Comparison of ENCODE assay signal across 18 cellular contexts in the genomic region with DNA sequence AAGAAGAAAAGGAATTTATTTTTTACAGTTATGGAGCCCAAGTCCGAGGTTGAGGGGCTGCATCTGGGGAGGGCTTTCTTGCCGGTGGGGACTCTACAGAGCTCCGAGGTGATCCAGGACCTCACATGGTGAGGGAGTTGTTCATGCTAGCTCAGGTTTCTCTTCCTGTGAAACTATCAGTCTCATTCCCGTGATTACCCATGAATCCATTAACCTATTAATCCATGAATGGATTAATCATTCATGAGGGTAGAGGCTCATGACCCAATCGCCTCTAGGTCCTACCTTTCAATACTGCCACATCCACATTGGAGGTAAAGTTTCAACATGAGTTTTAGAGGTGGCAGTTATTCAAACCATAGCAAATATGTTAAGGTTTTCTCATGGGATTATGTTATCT. TPM values are rescaled to one million over a fixed set of nuclear protein-coding genes. Genes with fewer than 3 reads are reported as not detected.
A peak's percentile ranks its signal among the peaks of the same experiment; 100 is the strongest.
DNase-seq lines count a peak whose midpoint lies in the region; ATAC-seq and TF ChIP-seq lines count a peak whose summit lies in the region.
"Had no signal": no experiment of that assay in that cellular context is flagged by ENCODE, and none has a peak within 500 bp of the region (broad histone marks: within the 10 kb centered on the region; RNA-seq: fewer than 3 reads in every experiment).

No MANE protein-coding gene starts in this region.

- H3K36me3 ChIP-seq in upper lobe of left lung: no peaks in the 10 kb centered on the region
- H3K36me3 ChIP-seq in BE2C: no peaks in the 10 kb centered on the region

- H3K18ac ChIP-seq in H9 (ENCODE audit: insufficient read length, low read depth, low read length): no peak overlapping the region

- no CpG with 5 or more reads among the region's 5 CpGs for WGBS in H9 (ENCODE audit: extremely low coverage, insufficient read length, low lambda C conversion rate)
- 92% methylated on average over 5 of the region's 5 CpGs for WGBS in upper lobe of left lung, 2 donors

- H3T11ph ChIP-seq in H9 (ENCODE audit: low read length): no peak overlapping the region

- H3K4me3 ChIP-seq in epithelial cell of esophagus (ENCODE audit: low read length): peak overlapping the region; percentile 1
- no peak overlapping the region for H3K4me3 ChIP-seq in upper lobe of left lung
- no peak overlapping the region for H3K4me3 ChIP-seq in BE2C (ENCODE audit: low read depth, low read length)

- H3K9ac ChIP-seq in H9 (ENCODE audit: extremely low read depth, insufficient read length, low read length): no peak overlapping the region

- CTCF ChIA-PET in RWPE1 (lab: Yijun Ruan, JAX): no interaction called here

- TF ChIP-seq EP300 in upper lobe of left lung (IDR thresholded peaks at IDR 0.05): no peak

- POLR2A ChIA-PET in RWPE1 (lab: Yijun Ruan, JAX; ENCODE audit: low non-redundant PET): no interaction called here

- H3K23me2 ChIP-seq in H9 (ENCODE audit: insufficient read length, low read depth, low read length, poor library complexity, severe bottlenecking): peaks cover 7% of the 10 kb centered on the region

- no peak overlapping the region for H3K14ac ChIP-seq in H9 (ENCODE audit: insufficient read depth, low read length)

- no peak overlapping the region for H2BK5ac ChIP-seq in H9 (ENCODE audit: insufficient read length, low read length)

- no peak overlapping the region for H3K27ac Mint-ChIP-seq in neural crest cell (ENCODE audit: unreplicated experiment)
- H3K27ac Mint-ChIP-seq in H9: no peak overlapping the region; a peak in 1 of 7 replicates

- peaks cover 8% of the 10 kb centered on the region; the same call in 1 of the 2 replicates for H3K79me2 ChIP-seq in H9 (ENCODE audit: insufficient read depth, low read length)

- H2BK12ac ChIP-seq in H9 (ENCODE audit: insufficient read length, low read depth, low read length): no peak overlapping the region

- TF ChIP-seq CTCF in RWPE1 (conservative IDR thresholded peaks at IDR 0.05; ENCODE audit: low read depth): no peak
- TF ChIP-seq CTCF in epithelial cell of esophagus (IDR thresholded peaks at IDR 0.05; ENCODE audit: insufficient read depth, low read depth, low read length, missing control alignments): no peak
- no peak for TF ChIP-seq CTCF in neural crest cell (conservative IDR thresholded peaks at IDR 0.05)
- no peak for TF ChIP-seq CTCF in H9 (conservative IDR thresholded peaks at IDR 0.05)
- no peak for TF ChIP-seq CTCF in upper lobe of left lung (IDR thresholded peaks at IDR 0.05)
- no peak for TF ChIP-seq CTCF in BE2C (IDR thresholded peaks at IDR 0.05; ENCODE audit: low read depth, low read length)

- H2BK120ac ChIP-seq in H9 (ENCODE audit: low read depth, low read length, poor library complexity, severe bottlenecking): no peak overlapping the region

- H3K4me3 Mint-ChIP-seq in neural crest cell (peak overlapping the region; percentile 59), H9 (no peak overlapping the region)

- H3K36me3 Mint-ChIP-seq in neural crest cell (ENCODE audit: low read depth) (no peaks in the 10 kb centered on the region), H9 (ENCODE audit: insufficient read depth in 1 of 3, low read depth in 3 of 3) (peaks cover 0 to 2% (median 0%) of the 10 kb centered on the region in 3 experiments; a peak in 1 of 7 replicates)

- no peak overlapping the region for H2BK15ac ChIP-seq in H9 (ENCODE audit: low read depth, low read length)

- H3K27ac ChIP-seq in RWPE1 (0 out of 2 replicates have a peak overlapping the region, but pooled peaks have one; percentile 38), H9 (ENCODE audit: insufficient read length, low read depth, low read length) (no peak overlapping the region), upper lobe of left lung (no peak overlapping the region)

- H3K27me3 ChIP-seq in H9 (ENCODE audit: insufficient read depth, low read length): no peaks in the 10 kb centered on the region
- no peaks in the 10 kb centered on the region for H3K27me3 ChIP-seq in upper lobe of left lung
- H3K27me3 ChIP-seq in BE2C: peaks cover 27% of the 10 kb centered on the region

- H4K5ac ChIP-seq in H9 (ENCODE audit: insufficient read length, low read depth, low read length): no peak overlapping the region

- no peak overlapping the region for H2BK20ac ChIP-seq in H9 (ENCODE audit: low read depth, low read length, poor library complexity, severe bottlenecking)

- H3K4me1 Mint-ChIP-seq in neural crest cell (peaks cover 13% of the 10 kb centered on the region), H9 (peaks cover 25 to 29% of the 10 kb centered on the region in 2 experiments)

- H3K9me3 Mint-ChIP-seq in neural crest cell (no peaks in the 10 kb centered on the region), H9 (no peaks in the 10 kb centered on the region)

- DNase-seq in RWPE1 (ENCODE audit: low spot score) (no peak), epithelial cell of esophagus (ENCODE audit: low read depth) (peak; percentile 49), neural crest cell (ENCODE audit: low read depth, low spot score) (no peak), H9 (no peak), upper lobe of left lung (no peak), BE2C (no peak)
- DNase-seq: ACHN, AML-193, COR-L47, DMS153, EL, Karpas-422, MM.1S, NCI-H1092 treated with DMSO at 0.1 percent for 48 hours, NCI-H1694, NCI-H510A treated with DMSO at 0.1 percent for 48 hours, SHP77 treated with DMSO at 0.1 percent for 48 hours had no signal

- H4K8ac ChIP-seq in H9 (replicated peaks; ENCODE audit: insufficient read length, low read depth, low read length): no peak overlapping the region

- peaks cover 3% of the 10 kb centered on the region for H3K79me1 ChIP-seq in H9 (ENCODE audit: insufficient read depth, low read depth, low read length, poor library complexity, severe bottlenecking)

- H2AFZ ChIP-seq in H9 (ENCODE audit: low read length): no peak overlapping the region

- no peaks in the 10 kb centered on the region for H3K4me1 ChIP-seq in H9 (ENCODE audit: insufficient read depth, low read length)
- peaks cover 4 to 25% (median 11%) of the 10 kb centered on the region in 4 donors for H3K4me1 ChIP-seq in upper lobe of left lung
- no peaks in the 10 kb centered on the region for H3K4me1 ChIP-seq in BE2C

- TF ChIP-seq POLR2A in upper lobe of left lung (IDR thresholded peaks at IDR 0.05): no peak

- H3K27me3 Mint-ChIP-seq in neural crest cell (ENCODE audit: low read depth) (peaks cover 3% of the 10 kb centered on the region), H9 (ENCODE audit: low read depth) (no peaks in the 10 kb centered on the region; the same call in 1 of the 2 replicates)

- no peak overlapping the region for H2AK5ac ChIP-seq in H9 (ENCODE audit: insufficient read length, low read length)

- ATAC-seq in upper lobe of left lung (ENCODE audit: low FRiP score in 2 of 2) (no peak), HG03280 (IDR thresholded peaks at IDR 0.05; ENCODE audit: unreplicated experiment) (no peak)

- H4K20me1 ChIP-seq in H9 (ENCODE audit: control insufficient read depth, insufficient read depth, insufficient read length): no peaks in the 10 kb centered on the region

- H4K91ac ChIP-seq in H9 (ENCODE audit: insufficient read length, low read depth, low read length): no peak overlapping the region

- H3K56ac ChIP-seq in H9 (ENCODE audit: insufficient read length, low read depth, low read length): no peak overlapping the region

- H3K4ac ChIP-seq in H9 (ENCODE audit: low read depth, low read length): no peak overlapping the region

- H3K9me3 ChIP-seq in H9 (ENCODE audit: control insufficient read depth, low read depth, low read length) (no peaks in the 10 kb centered on the region), upper lobe of left lung (no peaks in the 10 kb centered on the region), BE2C (no peaks in the 10 kb centered on the region)

- H3K23ac ChIP-seq in H9 (ENCODE audit: insufficient read length, low read depth, low read length): no peak overlapping the region

- no peak overlapping the region for H3K4me2 ChIP-seq in H9 (ENCODE audit: insufficient read depth, insufficient read length, low read length)

RNA-seq across cellular contexts. Expression of a gene that starts 3.8 kb away (rescaled TPM):
- total RNA-seq in neural crest cell (21.0 and 23.5 TPM in 2 replicates), H9 (2021) (41.5 and 45.6 TPM in 2 replicates), upper lobe of left lung (10 to 100 TPM; 20.1 to 68.1 (median 40.6) TPM)
- 3.7 TPM for polyA plus RNA-seq in BE2C (2012; ENCODE audit: insufficient read depth, insufficient read length, low read depth)
